2 cellular contexts compared by ENCODE assay signal in the genomic region with DNA sequence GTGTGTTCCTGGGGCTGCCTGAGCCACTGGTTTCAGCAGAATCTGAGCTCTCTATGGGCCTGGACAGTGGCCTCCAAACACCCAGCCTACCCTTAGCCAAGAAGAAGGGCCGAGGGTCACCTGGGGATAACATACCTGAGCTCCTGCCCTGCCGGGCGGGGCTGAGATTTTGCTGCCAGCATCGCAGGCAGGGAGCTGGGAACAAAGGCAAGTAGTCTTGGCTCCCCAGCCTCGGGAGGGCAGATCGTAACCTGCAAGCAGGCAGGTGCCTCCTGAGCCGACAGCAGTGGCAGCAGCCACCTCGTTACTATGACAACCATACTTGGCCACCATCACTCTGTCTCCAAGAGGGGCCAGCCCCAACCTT.
TF ChIP-seq lines count a peak whose summit lies in the region.

No MANE protein-coding gene starts in this region.

TF ChIP-seq in SK-N-SH, 30 proteins besides CTCF, POLR2A, EP300 and RAD21 (continued from another document):
- TF ChIP-seq, protein P1, sequence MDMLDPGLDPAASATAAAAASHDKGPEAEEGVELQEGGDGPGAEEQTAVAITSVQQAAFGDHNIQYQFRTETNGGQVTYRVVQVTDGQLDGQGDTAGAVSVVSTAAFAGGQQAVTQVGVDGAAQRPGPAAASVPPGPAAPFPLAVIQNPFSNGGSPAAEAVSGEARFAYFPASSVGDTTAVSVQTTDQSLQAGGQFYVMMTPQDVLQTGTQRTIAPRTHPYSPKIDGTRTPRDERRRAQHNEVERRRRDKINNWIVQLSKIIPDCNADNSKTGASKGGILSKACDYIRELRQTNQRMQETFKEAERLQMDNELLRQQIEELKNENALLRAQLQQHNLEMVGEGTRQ (IDR thresholded peaks at IDR 0.05; ENCODE audit: borderline replicate concordance, low read depth, low read length): no peak
- TF ChIP-seq, protein P2, sequence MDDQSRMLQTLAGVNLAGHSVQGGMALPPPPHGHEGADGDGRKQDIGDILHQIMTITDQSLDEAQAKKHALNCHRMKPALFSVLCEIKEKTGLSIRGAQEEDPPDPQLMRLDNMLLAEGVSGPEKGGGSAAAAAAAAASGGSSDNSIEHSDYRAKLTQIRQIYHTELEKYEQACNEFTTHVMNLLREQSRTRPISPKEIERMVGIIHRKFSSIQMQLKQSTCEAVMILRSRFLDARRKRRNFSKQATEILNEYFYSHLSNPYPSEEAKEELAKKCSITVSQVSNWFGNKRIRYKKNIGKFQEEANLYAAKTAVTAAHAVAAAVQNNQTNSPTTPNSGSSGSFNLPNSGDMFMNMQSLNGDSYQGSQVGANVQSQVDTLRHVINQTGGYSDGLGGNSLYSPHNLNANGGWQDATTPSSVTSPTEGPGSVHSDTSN (IDR thresholded peaks at IDR 0.05): no peak
- TF ChIP-seq YY1 (IDR thresholded peaks at IDR 0.05; ENCODE audit: low read depth) (no peak), RXRA (IDR thresholded peaks at IDR 0.05; ENCODE audit: borderline replicate concordance, low read depth) (no peak), SMC3 (IDR thresholded peaks at IDR 0.05; ENCODE audit: low read depth, low read length) (no peak), RCOR1 (IDR thresholded peaks at IDR 0.05; ENCODE audit: low read length) (no peak), NRF1 (IDR thresholded peaks at IDR 0.05; ENCODE audit: low read depth, low read length) (no peak), MEF2A (IDR thresholded peaks at IDR 0.05; ENCODE audit: borderline replicate concordance, low read depth) (no peak), FOSL2 (IDR thresholded peaks at IDR 0.05; ENCODE audit: borderline replicate concordance, low read depth) (no peak), FOXM1 (IDR thresholded peaks at IDR 0.05; ENCODE audit: low read depth) (no peak)
- TF ChIP-seq, protein P3, sequence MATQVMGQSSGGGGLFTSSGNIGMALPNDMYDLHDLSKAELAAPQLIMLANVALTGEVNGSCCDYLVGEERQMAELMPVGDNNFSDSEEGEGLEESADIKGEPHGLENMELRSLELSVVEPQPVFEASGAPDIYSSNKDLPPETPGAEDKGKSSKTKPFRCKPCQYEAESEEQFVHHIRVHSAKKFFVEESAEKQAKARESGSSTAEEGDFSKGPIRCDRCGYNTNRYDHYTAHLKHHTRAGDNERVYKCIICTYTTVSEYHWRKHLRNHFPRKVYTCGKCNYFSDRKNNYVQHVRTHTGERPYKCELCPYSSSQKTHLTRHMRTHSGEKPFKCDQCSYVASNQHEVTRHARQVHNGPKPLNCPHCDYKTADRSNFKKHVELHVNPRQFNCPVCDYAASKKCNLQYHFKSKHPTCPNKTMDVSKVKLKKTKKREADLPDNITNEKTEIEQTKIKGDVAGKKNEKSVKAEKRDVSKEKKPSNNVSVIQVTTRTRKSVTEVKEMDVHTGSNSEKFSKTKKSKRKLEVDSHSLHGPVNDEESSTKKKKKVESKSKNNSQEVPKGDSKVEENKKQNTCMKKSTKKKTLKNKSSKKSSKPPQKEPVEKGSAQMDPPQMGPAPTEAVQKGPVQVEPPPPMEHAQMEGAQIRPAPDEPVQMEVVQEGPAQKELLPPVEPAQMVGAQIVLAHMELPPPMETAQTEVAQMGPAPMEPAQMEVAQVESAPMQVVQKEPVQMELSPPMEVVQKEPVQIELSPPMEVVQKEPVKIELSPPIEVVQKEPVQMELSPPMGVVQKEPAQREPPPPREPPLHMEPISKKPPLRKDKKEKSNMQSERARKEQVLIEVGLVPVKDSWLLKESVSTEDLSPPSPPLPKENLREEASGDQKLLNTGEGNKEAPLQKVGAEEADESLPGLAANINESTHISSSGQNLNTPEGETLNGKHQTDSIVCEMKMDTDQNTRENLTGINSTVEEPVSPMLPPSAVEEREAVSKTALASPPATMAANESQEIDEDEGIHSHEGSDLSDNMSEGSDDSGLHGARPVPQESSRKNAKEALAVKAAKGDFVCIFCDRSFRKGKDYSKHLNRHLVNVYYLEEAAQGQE (IDR thresholded peaks at IDR 0.05; ENCODE audit: low read depth, low read length): no peak

TF ChIP-seq in SK-N-SH treated with all-trans-retinoic acid at 6 μM for 48 hours, 23 proteins besides CTCF, POLR2A, EP300 and RAD21 (continued from another document):
- TF ChIP-seq ZNF70 (CRISPR knock-in tag; IDR thresholded peaks at IDR 0.05) (no peak), BACH2 (CRISPR knock-in tag; IDR thresholded peaks at IDR 0.05; ENCODE audit: borderline replicate concordance) (no peak), ZC3H10 (CRISPR knock-in tag; IDR thresholded peaks at IDR 0.05) (no peak), SNAI2 (CRISPR knock-in tag; IDR thresholded peaks at IDR 0.05) (no peak)
- TF ChIP-seq, protein P4, sequence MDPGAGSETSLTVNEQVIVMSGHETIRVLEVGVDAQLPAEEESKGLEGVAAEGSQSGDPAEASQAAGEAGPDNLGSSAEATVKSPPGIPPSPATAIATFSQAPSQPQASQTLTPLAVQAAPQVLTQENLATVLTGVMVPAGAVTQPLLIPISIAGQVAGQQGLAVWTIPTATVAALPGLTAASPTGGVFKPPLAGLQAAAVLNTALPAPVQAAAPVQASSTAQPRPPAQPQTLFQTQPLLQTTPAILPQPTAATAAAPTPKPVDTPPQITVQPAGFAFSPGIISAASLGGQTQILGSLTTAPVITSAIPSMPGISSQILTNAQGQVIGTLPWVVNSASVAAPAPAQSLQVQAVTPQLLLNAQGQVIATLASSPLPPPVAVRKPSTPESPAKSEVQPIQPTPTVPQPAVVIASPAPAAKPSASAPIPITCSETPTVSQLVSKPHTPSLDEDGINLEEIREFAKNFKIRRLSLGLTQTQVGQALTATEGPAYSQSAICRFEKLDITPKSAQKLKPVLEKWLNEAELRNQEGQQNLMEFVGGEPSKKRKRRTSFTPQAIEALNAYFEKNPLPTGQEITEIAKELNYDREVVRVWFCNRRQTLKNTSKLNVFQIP (CRISPR knock-in tag; IDR thresholded peaks at IDR 0.05; ENCODE audit: borderline replicate concordance, low read depth): no peak
